In the genomic region with DNA sequence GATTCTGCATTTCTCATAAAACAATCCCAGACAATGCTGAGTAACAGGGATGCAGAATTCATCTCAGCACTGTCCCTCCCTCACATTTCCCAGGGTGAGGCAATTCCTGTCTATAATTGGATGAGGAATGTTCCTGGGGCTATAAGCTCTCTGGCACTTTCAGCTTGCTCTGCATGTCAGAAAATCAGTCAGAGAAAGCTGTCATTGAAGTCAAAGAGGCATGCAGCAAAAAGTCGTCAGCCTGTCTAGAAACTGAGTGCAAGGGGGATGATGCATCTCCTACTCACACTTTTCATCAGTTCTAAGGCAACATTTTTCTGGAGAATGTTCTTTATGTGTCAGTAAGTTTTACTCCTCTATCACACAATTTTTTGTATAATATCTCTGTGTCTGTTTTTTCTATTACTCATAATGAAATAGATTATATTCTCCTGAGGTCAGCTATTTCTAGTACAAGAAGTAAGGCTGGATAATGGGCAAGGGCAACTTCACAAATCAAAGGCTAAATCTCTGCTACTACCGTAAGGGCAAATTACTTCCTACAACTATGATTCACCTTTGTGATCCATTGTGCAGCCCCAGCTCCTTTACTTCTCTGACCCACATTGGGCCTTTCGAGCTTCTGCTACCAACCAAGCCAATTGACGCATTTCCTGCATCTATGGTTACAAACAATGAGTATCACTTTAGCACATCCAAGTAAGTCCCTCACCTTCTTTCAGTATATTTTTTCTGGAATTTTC, we compare ENCODE assay signal across 17 cellular contexts. TPM values are rescaled to one million over a fixed set of nuclear protein-coding genes. Genes with fewer than 3 reads are reported as not detected.
A peak's percentile ranks its signal among the peaks of the same experiment; 100 is the strongest.
DNase-seq lines count a peak whose midpoint lies in the region; ATAC-seq and TF ChIP-seq lines count a peak whose summit lies in the region.
"Had no signal": no experiment of that assay in that cellular context is flagged by ENCODE, and none has a peak within 500 bp of the region (broad histone marks: within the 10 kb centered on the region; RNA-seq: fewer than 3 reads in every experiment).

No MANE protein-coding gene starts in this region.

- TF ChIP-seq CTCF in fibroblast of mammary gland (conservative IDR thresholded peaks at IDR 0.05; ENCODE audit: control insufficient read depth, insufficient read depth, low read depth, low read length) (no peak), osteocyte (IDR thresholded peaks at IDR 0.05) (no peak)

- H3K36me3 ChIP-seq in SK-N-MC (ENCODE audit: insufficient read depth, low read length), result no peaks in the 10 kb centered on the region
- H3K36me3 ChIP-seq: neutrophil, spleen had no signal

- H3K4me3 Mint-ChIP-seq in osteocyte (ENCODE audit: unreplicated experiment), result no peak overlapping the region
- H3K4me3 Mint-ChIP-seq: activated CD4-positive, alpha-beta T cell treated with anti-CD3 and anti-CD28 coated beads for 36 hours; activated naive CD8-positive, alpha-beta T cell treated with anti-CD3 and anti-CD28 coated beads, Interleukin-2, amount 50 U/mL, for 24 hours; activated T-cell treated with anti-CD3 and anti-CD28 coated beads, Interleukin-2, amount 50 U/mL, for 24 hours; T-helper 17 cell had no signal

- H3K9me3 Mint-ChIP-seq in osteocyte (ENCODE audit: unreplicated experiment), result no peaks in the 10 kb centered on the region
- H3K9me3 Mint-ChIP-seq: activated naive CD8-positive, alpha-beta T cell treated with anti-CD3 and anti-CD28 coated beads, Interleukin-2, amount 50 U/mL, for 24 hours; activated T-cell treated with anti-CD3 and anti-CD28 coated beads, Interleukin-2, amount 50 U/mL, for 24 hours had no signal

- H3K27me3 Mint-ChIP-seq in osteocyte (ENCODE audit: unreplicated experiment), result no peaks in the 10 kb centered on the region
- H3K27me3 Mint-ChIP-seq: activated CD4-positive, alpha-beta T cell treated with anti-CD3 and anti-CD28 coated beads for 36 hours; activated naive CD8-positive, alpha-beta T cell treated with anti-CD3 and anti-CD28 coated beads, Interleukin-2, amount 50 U/mL, for 24 hours; T-helper 17 cell had no signal

- H3K27ac Mint-ChIP-seq in osteocyte (ENCODE audit: unreplicated experiment), result peak overlapping the region; percentile 49
- H3K27ac Mint-ChIP-seq: activated CD4-positive, alpha-beta T cell treated with anti-CD3 and anti-CD28 coated beads for 36 hours; activated naive CD8-positive, alpha-beta T cell treated with anti-CD3 and anti-CD28 coated beads, Interleukin-2, amount 50 U/mL, for 24 hours; activated T-cell treated with anti-CD3 and anti-CD28 coated beads, Interleukin-2, amount 50 U/mL, for 24 hours; T-helper 17 cell had no signal

- DNase-seq in GM04503 (ENCODE audit: low read depth) (peak; percentile 43), SK-N-MC (ENCODE audit: low read depth, low spot score) (peak; percentile 30), fibroblast of mammary gland (ENCODE audit: low read depth) (peak; percentile 48), osteocyte (ENCODE audit: extremely low spot score, unreplicated experiment) (no peak), NOMO-1 treated with dmso at 0.1 percent for 144 hours (lab: John Stamatoyannopoulos, UW; ENCODE audit: unreplicated experiment) (no peak)
- DNase-seq: activated CD4-positive, alpha-beta T cell treated with anti-CD3 and anti-CD28 coated beads for 36 hours; activated naive CD8-positive, alpha-beta T cell treated with anti-CD3 and anti-CD28 coated beads, Interleukin-2, amount 50 U/mL, for 24 hours; activated T-cell treated with anti-CD3 and anti-CD28 coated beads, Interleukin-2, amount 50 U/mL, for 24 hours; NCI-H1105; spleen; substantia nigra; T-helper 17 cell had no signal

- no peak overlapping the region for H3K9ac ChIP-seq in SK-N-MC (ENCODE audit: insufficient read length)

- peak overlapping the region; percentile 64 for H3K27ac ChIP-seq in SK-N-MC
- H3K27ac ChIP-seq: neutrophil, spleen had no signal

- no peaks in the 10 kb centered on the region for H3K36me3 Mint-ChIP-seq in osteocyte (ENCODE audit: unreplicated experiment)

- H3K4me3 ChIP-seq in SK-N-MC, result peak overlapping the region; percentile 9; the same call in 1 of the 2 replicates
- no peak overlapping the region for H3K4me3 ChIP-seq in fibroblast of mammary gland (ENCODE audit: control insufficient read depth, low read depth, low read length)
- H3K4me3 ChIP-seq: spleen had no signal

- H3K9me3 ChIP-seq in SK-N-MC (ENCODE audit: low read depth, low read length), result no peaks in the 10 kb centered on the region
- H3K9me3 ChIP-seq: neutrophil, spleen had no signal

- peaks cover 30% of the 10 kb centered on the region for H3K4me1 Mint-ChIP-seq in osteocyte (ENCODE audit: unreplicated experiment)
- H3K4me1 Mint-ChIP-seq: activated CD4-positive, alpha-beta T cell treated with anti-CD3 and anti-CD28 coated beads for 36 hours; activated naive CD8-positive, alpha-beta T cell treated with anti-CD3 and anti-CD28 coated beads, Interleukin-2, amount 50 U/mL, for 24 hours; T-helper 17 cell had no signal

- no peak for ATAC-seq in HG03442 (IDR thresholded peaks at IDR 0.05; ENCODE audit: unreplicated experiment)
- ATAC-seq in GM21423 (IDR thresholded peaks at IDR 0.05; ENCODE audit: unreplicated experiment), result no peak
- no peak for ATAC-seq in HG03108 (IDR thresholded peaks at IDR 0.05; ENCODE audit: unreplicated experiment)
- ATAC-seq: activated CD4-positive, alpha-beta T cell treated with anti-CD3 and anti-CD28 coated beads for 36 hours; activated naive CD8-positive, alpha-beta T cell treated with anti-CD3 and anti-CD28 coated beads, Interleukin-2, amount 50 U/mL, for 24 hours; left lobe of liver; T-helper 17 cell had no signal

RNA-seq across cellular contexts. Expression of a gene that starts 56.0 kb away (rescaled TPM):
- total RNA-seq in osteocyte, result not detected in 2 replicates

Comparison
In these comparisons a context has a peak if more than half of its experiments do, and no peak if none do; other contexts are left out.
1. DNase-seq: peak in GM04503 (single experiment), SK-N-MC (single experiment) and fibroblast of mammary gland (single experiment); none in osteocyte (single experiment) and NOMO-1 treated with dmso at 0.1 percent for 144 hours (single experiment).